3 cellular contexts compared by ENCODE assay signal in the genomic region with DNA sequence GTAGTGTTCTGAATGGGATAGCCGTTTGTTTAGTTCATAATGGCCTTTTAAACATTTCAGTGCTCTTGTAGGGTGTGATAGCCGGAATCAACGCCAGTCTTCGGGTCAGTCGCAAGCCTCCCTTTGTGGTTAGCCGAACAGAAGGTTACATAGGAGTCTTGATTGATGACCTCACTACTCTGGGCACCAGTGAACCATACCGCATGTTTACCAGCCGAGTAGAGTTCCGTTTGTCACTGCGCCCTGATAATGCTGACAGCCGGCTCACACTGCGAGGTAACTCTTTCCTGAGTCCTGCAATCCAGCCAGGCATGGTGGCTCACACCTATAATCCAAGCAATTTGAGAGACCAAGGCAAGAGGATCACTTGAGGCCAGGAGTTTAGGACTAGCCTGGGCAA.
TF ChIP-seq lines count a peak whose summit lies in the region.

No MANE protein-coding gene starts in this region.

TF ChIP-seq in SK-N-SH treated with all-trans-retinoic acid at 6 μM for 48 hours, 23 proteins besides CTCF, POLR2A, EP300 and RAD21 (continues in another document):
- TF ChIP-seq, protein P1, sequence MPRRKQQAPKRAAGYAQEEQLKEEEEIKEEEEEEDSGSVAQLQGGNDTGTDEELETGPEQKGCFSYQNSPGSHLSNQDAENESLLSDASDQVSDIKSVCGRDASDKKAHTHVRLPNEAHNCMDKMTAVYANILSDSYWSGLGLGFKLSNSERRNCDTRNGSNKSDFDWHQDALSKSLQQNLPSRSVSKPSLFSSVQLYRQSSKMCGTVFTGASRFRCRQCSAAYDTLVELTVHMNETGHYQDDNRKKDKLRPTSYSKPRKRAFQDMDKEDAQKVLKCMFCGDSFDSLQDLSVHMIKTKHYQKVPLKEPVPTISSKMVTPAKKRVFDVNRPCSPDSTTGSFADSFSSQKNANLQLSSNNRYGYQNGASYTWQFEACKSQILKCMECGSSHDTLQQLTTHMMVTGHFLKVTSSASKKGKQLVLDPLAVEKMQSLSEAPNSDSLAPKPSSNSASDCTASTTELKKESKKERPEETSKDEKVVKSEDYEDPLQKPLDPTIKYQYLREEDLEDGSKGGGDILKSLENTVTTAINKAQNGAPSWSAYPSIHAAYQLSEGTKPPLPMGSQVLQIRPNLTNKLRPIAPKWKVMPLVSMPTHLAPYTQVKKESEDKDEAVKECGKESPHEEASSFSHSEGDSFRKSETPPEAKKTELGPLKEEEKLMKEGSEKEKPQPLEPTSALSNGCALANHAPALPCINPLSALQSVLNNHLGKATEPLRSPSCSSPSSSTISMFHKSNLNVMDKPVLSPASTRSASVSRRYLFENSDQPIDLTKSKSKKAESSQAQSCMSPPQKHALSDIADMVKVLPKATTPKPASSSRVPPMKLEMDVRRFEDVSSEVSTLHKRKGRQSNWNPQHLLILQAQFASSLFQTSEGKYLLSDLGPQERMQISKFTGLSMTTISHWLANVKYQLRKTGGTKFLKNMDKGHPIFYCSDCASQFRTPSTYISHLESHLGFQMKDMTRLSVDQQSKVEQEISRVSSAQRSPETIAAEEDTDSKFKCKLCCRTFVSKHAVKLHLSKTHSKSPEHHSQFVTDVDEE (CRISPR knock-in tag; IDR thresholded peaks at IDR 0.05), result no peak
- TF ChIP-seq ZFP30 (CRISPR knock-in tag; IDR thresholded peaks at IDR 0.05), result no peak
- TF ChIP-seq, protein P2, sequence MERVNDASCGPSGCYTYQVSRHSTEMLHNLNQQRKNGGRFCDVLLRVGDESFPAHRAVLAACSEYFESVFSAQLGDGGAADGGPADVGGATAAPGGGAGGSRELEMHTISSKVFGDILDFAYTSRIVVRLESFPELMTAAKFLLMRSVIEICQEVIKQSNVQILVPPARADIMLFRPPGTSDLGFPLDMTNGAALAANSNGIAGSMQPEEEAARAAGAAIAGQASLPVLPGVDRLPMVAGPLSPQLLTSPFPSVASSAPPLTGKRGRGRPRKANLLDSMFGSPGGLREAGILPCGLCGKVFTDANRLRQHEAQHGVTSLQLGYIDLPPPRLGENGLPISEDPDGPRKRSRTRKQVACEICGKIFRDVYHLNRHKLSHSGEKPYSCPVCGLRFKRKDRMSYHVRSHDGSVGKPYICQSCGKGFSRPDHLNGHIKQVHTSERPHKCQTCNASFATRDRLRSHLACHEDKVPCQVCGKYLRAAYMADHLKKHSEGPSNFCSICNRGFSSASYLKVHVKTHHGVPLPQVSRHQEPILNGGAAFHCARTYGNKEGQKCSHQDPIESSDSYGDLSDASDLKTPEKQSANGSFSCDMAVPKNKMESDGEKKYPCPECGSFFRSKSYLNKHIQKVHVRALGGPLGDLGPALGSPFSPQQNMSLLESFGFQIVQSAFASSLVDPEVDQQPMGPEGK (CRISPR knock-in tag; IDR thresholded peaks at IDR 0.05; ENCODE audit: borderline replicate concordance), result no peak
- 0 out of 2 replicates have a peak, but pooled peaks have one; percentile 14 for TF ChIP-seq ZFP3 (CRISPR knock-in tag; IDR thresholded peaks at IDR 0.05)
- TF ChIP-seq, protein P3, sequence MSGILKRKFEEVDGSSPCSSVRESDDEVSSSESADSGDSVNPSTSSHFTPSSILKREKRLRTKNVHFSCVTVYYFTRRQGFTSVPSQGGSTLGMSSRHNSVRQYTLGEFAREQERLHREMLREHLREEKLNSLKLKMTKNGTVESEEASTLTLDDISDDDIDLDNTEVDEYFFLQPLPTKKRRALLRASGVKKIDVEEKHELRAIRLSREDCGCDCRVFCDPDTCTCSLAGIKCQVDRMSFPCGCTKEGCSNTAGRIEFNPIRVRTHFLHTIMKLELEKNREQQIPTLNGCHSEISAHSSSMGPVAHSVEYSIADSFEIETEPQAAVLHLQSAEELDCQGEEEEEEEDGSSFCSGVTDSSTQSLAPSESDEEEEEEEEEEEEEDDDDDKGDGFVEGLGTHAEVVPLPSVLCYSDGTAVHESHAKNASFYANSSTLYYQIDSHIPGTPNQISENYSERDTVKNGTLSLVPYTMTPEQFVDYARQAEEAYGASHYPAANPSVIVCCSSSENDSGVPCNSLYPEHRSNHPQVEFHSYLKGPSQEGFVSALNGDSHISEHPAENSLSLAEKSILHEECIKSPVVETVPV (CRISPR knock-in tag; IDR thresholded peaks at IDR 0.05), result no peak
- TF ChIP-seq TCF4 (CRISPR knock-in tag; IDR thresholded peaks at IDR 0.05; ENCODE audit: borderline replicate concordance), result no peak

TF ChIP-seq in SK-N-SH, 30 proteins besides CTCF, POLR2A, EP300 and RAD21:
- TF ChIP-seq, protein P4, sequence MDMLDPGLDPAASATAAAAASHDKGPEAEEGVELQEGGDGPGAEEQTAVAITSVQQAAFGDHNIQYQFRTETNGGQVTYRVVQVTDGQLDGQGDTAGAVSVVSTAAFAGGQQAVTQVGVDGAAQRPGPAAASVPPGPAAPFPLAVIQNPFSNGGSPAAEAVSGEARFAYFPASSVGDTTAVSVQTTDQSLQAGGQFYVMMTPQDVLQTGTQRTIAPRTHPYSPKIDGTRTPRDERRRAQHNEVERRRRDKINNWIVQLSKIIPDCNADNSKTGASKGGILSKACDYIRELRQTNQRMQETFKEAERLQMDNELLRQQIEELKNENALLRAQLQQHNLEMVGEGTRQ (IDR thresholded peaks at IDR 0.05; ENCODE audit: borderline replicate concordance, low read depth, low read length), result no peak
- no peak for TF ChIP-seq YY1 (IDR thresholded peaks at IDR 0.05; ENCODE audit: low read depth)
- no peak for TF ChIP-seq MEF2A (IDR thresholded peaks at IDR 0.05; ENCODE audit: borderline replicate concordance, low read depth)
- no peak for TF ChIP-seq RXRA (IDR thresholded peaks at IDR 0.05; ENCODE audit: borderline replicate concordance, low read depth)
- TF ChIP-seq SMC3 (IDR thresholded peaks at IDR 0.05; ENCODE audit: low read depth, low read length), result no peak
- no peak for TF ChIP-seq CHD2 (IDR thresholded peaks at IDR 0.05; ENCODE audit: low read length, partially characterized antibody)
- TF ChIP-seq GABPA (IDR thresholded peaks at IDR 0.05; ENCODE audit: low read depth), result no peak

TF ChIP-seq in WTC11, 78 proteins besides CTCF, POLR2A, EP300 and RAD21:
- TF ChIP-seq CREM (CRISPR knock-in tag; IDR thresholded peaks at IDR 0.05), result no peak
- no peak for TF ChIP-seq ETV6 (CRISPR knock-in tag; IDR thresholded peaks at IDR 0.05)
- TF ChIP-seq, protein P5, sequence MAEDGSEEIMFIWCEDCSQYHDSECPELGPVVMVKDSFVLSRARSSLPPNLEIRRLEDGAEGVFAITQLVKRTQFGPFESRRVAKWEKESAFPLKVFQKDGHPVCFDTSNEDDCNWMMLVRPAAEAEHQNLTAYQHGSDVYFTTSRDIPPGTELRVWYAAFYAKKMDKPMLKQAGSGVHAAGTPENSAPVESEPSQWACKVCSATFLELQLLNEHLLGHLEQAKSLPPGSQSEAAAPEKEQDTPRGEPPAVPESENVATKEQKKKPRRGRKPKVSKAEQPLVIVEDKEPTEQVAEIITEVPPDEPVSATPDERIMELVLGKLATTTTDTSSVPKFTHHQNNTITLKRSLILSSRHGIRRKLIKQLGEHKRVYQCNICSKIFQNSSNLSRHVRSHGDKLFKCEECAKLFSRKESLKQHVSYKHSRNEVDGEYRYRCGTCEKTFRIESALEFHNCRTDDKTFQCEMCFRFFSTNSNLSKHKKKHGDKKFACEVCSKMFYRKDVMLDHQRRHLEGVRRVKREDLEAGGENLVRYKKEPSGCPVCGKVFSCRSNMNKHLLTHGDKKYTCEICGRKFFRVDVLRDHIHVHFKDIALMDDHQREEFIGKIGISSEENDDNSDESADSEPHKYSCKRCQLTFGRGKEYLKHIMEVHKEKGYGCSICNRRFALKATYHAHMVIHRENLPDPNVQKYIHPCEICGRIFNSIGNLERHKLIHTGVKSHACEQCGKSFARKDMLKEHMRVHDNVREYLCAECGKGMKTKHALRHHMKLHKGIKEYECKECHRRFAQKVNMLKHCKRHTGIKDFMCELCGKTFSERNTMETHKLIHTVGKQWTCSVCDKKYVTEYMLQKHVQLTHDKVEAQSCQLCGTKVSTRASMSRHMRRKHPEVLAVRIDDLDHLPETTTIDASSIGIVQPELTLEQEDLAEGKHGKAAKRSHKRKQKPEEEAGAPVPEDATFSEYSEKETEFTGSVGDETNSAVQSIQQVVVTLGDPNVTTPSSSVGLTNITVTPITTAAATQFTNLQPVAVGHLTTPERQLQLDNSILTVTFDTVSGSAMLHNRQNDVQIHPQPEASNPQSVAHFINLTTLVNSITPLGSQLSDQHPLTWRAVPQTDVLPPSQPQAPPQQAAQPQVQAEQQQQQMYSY (CRISPR knock-in tag; IDR thresholded peaks at IDR 0.05), result no peak
- no peak for TF ChIP-seq JAZF1 (CRISPR knock-in tag; IDR thresholded peaks at IDR 0.05)
- no peak for TF ChIP-seq ZNF317 (CRISPR knock-in tag; IDR thresholded peaks at IDR 0.05; ENCODE audit: borderline replicate concordance, low read depth)
- no peak for TF ChIP-seq FOXK1 (CRISPR knock-in tag; IDR thresholded peaks at IDR 0.05)
- TF ChIP-seq ZNF219 (CRISPR knock-in tag; IDR thresholded peaks at IDR 0.05; ENCODE audit: borderline replicate concordance), result no peak
- no peak for TF ChIP-seq SOX15 (CRISPR knock-in tag; IDR thresholded peaks at IDR 0.05)
- TF ChIP-seq GRHL2 (CRISPR knock-in tag; IDR thresholded peaks at IDR 0.05; ENCODE audit: insufficient replicate concordance, severe bottlenecking), result no peak
- no peak for TF ChIP-seq NR3C1 (CRISPR knock-in tag; conservative IDR thresholded peaks at IDR 0.05; ENCODE audit: low read depth)
- no peak for TF ChIP-seq KAT7 (CRISPR knock-in tag; IDR thresholded peaks at IDR 0.05; ENCODE audit: borderline replicate concordance)
- TF ChIP-seq NR2C2 (CRISPR knock-in tag; IDR thresholded peaks at IDR 0.05), result no peak
- TF ChIP-seq, protein P6, sequence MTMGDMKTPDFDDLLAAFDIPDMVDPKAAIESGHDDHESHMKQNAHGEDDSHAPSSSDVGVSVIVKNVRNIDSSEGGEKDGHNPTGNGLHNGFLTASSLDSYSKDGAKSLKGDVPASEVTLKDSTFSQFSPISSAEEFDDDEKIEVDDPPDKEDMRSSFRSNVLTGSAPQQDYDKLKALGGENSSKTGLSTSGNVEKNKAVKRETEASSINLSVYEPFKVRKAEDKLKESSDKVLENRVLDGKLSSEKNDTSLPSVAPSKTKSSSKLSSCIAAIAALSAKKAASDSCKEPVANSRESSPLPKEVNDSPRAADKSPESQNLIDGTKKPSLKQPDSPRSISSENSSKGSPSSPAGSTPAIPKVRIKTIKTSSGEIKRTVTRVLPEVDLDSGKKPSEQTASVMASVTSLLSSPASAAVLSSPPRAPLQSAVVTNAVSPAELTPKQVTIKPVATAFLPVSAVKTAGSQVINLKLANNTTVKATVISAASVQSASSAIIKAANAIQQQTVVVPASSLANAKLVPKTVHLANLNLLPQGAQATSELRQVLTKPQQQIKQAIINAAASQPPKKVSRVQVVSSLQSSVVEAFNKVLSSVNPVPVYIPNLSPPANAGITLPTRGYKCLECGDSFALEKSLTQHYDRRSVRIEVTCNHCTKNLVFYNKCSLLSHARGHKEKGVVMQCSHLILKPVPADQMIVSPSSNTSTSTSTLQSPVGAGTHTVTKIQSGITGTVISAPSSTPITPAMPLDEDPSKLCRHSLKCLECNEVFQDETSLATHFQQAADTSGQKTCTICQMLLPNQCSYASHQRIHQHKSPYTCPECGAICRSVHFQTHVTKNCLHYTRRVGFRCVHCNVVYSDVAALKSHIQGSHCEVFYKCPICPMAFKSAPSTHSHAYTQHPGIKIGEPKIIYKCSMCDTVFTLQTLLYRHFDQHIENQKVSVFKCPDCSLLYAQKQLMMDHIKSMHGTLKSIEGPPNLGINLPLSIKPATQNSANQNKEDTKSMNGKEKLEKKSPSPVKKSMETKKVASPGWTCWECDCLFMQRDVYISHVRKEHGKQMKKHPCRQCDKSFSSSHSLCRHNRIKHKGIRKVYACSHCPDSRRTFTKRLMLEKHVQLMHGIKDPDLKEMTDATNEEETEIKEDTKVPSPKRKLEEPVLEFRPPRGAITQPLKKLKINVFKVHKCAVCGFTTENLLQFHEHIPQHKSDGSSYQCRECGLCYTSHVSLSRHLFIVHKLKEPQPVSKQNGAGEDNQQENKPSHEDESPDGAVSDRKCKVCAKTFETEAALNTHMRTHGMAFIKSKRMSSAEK (CRISPR knock-in tag; IDR thresholded peaks at IDR 0.05; ENCODE audit: borderline replicate concordance), result no peak
